Comparison of ENCODE assay signal across 8 cellular contexts in genomic region chr14:105168496-105168978, GRCh38. TPM values are rescaled to one million over a fixed set of nuclear protein-coding genes. Genes with fewer than 3 reads are reported as not detected.
DNase-seq lines count a peak whose midpoint lies in the region; ATAC-seq and TF ChIP-seq lines count a peak whose summit lies in the region.

Gene JAG2, minus strand, starts transcription at chr14:105168776. Its CDS starts 356 bp downstream, at chr14:105168420.

- H3K9ac ChIP-seq in HCT116 (ENCODE audit: low read length) (peak within 1 kb of the TSS; percentile 94), skeletal muscle satellite cell (ENCODE audit: low read depth, low read length) (no peak within 1 kb of the TSS)

- H3K9me2 ChIP-seq in HCT116 (ENCODE audit: insufficient read depth) (no peaks in the 10 kb centered on the region), hepatocyte (replicated peaks; ENCODE audit: insufficient read depth) (no peaks in the 10 kb centered on the region)

- no peak for TF ChIP-seq RAD21 in HCT116 (IDR thresholded peaks at IDR 0.05; ENCODE audit: low read depth)

- H3K79me2 ChIP-seq in HCT116 (ENCODE audit: insufficient read depth, low read length) (peaks cover 40% of the 10 kb centered on the region), hepatocyte (no peaks in the 10 kb centered on the region)

- H3K4me1 ChIP-seq in A673 (ENCODE audit: insufficient read depth, low read length, poor library complexity, severe bottlenecking) (peaks cover 53% of the 10 kb centered on the region), HCT116 (ENCODE audit: control insufficient read depth in 1 of 2, insufficient read depth in 2 of 2, low read length in 2 of 2) (peaks cover 45 to 67% of the 10 kb centered on the region in 2 experiments), hepatocyte (ENCODE audit: insufficient read depth) (peaks cover 5% of the 10 kb centered on the region), skeletal muscle satellite cell (ENCODE audit: control insufficient read depth, insufficient read depth, low read length) (peaks cover 4% of the 10 kb centered on the region)

- H3K4me2 ChIP-seq in HCT116 (ENCODE audit: low read length): peak within 1 kb of the TSS; percentile 86
- peak within 1 kb of the TSS; percentile 94 for H3K4me2 ChIP-seq in hepatocyte
- peak within 1 kb of the TSS; percentile 65 for H3K4me2 ChIP-seq in skeletal muscle satellite cell (ENCODE audit: low read length)

- no peaks in the 10 kb centered on the region; the same call in 1 of the 2 replicates for H4K20me1 ChIP-seq in HCT116 (ENCODE audit: insufficient read depth)
- H4K20me1 ChIP-seq in hepatocyte (ENCODE audit: insufficient read depth, poor library complexity, severe bottlenecking): no peaks in the 10 kb centered on the region

- DNase-seq in A673 (ENCODE audit: low spot score) (peak; percentile 73), HCT116 (ENCODE audit: low read depth, low spot score) (no peak), SK-MEL-5 (ENCODE audit: low read depth, low spot score) (peak; percentile 44), hepatocyte (ENCODE audit: low spot score) (peak; percentile 56)

- ATAC-seq in HCT116 (peak; percentile 62), HG03280 (IDR thresholded peaks at IDR 0.05; ENCODE audit: unreplicated experiment) (no peak), HG03025 (IDR thresholded peaks at IDR 0.05; ENCODE audit: low FRiP score, unreplicated experiment) (no peak)

- BruUV-seq in A673 (replicated peaks; lab: Mats Ljungman, UMichigan) (no TSS peak), HCT116 (replicated peaks; lab: Mats Ljungman, UMichigan) (no TSS peak)

- H3K27ac ChIP-seq in A673 (ENCODE audit: low read depth, low read length, poor library complexity, severe bottlenecking) (peak within 1 kb of the TSS; percentile 76), HCT116 (ENCODE audit: low read depth, low read length) (peak within 1 kb of the TSS; percentile 93), angular gyrus (ENCODE audit: low read depth, low read length) (peak within 1 kb of the TSS; percentile 1), hepatocyte (no peak within 1 kb of the TSS)

- in situ Hi-C loops in SK-MEL-5 (cut with HindIII; ENCODE audit: low pct_unique_long_range_greater_than_20kb, low sequenced_read_pairs): no loop called here

- intact Hi-C loops in A673 (cut with micrococcal nuclease; ENCODE audit: unreplicated experiment): no loop called here
- intact Hi-C loops in HCT116 (cut with micrococcal nuclease): loop anchor here (10.0 kb wide), 1 partner anchor 194 kb away; the partner anchor contains the start of gene AHNAK2

- CTCF ChIA-PET in A673 (lab: Charles Lee): interaction anchor here (0.6 to 1.0 kb wide), 2 partner anchors 80 to 184 kb away, joined by 3 to 4 read pairs; partner anchors contain the start of gene BTBD6
- CTCF ChIA-PET in HCT116 (lab: Charles Lee): interaction anchor here (0.6 to 2.1 kb wide), 5 partner anchors 78 to 1031 kb away, joined by 3 to 10 read pairs (median 5); no protein-coding TSS in a partner anchor

- H3K9me3 ChIP-seq in A673 (ENCODE audit: low read depth, low read length, poor library complexity, severe bottlenecking): no peaks in the 10 kb centered on the region
- H3K9me3 ChIP-seq in HCT116 (ENCODE audit: control insufficient read depth in 1 of 2, insufficient read depth in 1 of 2, low read depth in 1 of 2, low read length in 2 of 2): no peaks in the 10 kb centered on the region
- H3K9me3 ChIP-seq in hepatocyte (ENCODE audit: low read depth): no peaks in the 10 kb centered on the region
- H3K9me3 ChIP-seq in skeletal muscle satellite cell (replicated peaks; ENCODE audit: low read length): no peaks in the 10 kb centered on the region

- POLR2A ChIA-PET in A673 (lab: Charles Lee; ENCODE audit: low non-redundant PET): no interaction called here
- POLR2A ChIA-PET in HCT116 (lab: Charles Lee): interaction anchor here (1.3 to 1.5 kb wide), 2 partner anchors 77 to 81 kb away, joined by 3 read pairs; no protein-coding TSS in a partner anchor

- no peak within 1 kb of the TSS for H2AFZ ChIP-seq in HCT116 (ENCODE audit: low read depth, low read length, poor library complexity, severe bottlenecking)
- H2AFZ ChIP-seq in hepatocyte: no peak within 1 kb of the TSS

- H3K4me3 ChIP-seq in A673 (ENCODE audit: low read depth, low read length, poor library complexity, severe bottlenecking) (peak within 1 kb of the TSS; percentile 55), HCT116 (replicated peaks in 1 of 2; ENCODE audit: low read depth in 1 of 2, low read length in 2 of 2) (peak within 1 kb of the TSS; percentile 53 to 65), hepatocyte (peak within 1 kb of the TSS; percentile 36), skeletal muscle satellite cell (ENCODE audit: low read length) (no peak within 1 kb of the TSS)

- H3K27me3 ChIP-seq in A673 (replicated peaks; ENCODE audit: insufficient read depth, low read depth, low read length, poor library complexity): no peaks in the 10 kb centered on the region
- H3K27me3 ChIP-seq in HCT116 (ENCODE audit: insufficient read depth, low read length): no peaks in the 10 kb centered on the region
- peaks cover 21% of the 10 kb centered on the region for H3K27me3 ChIP-seq in hepatocyte
- peaks cover 38% of the 10 kb centered on the region for H3K27me3 ChIP-seq in skeletal muscle satellite cell (ENCODE audit: control insufficient read depth, insufficient read depth, low read length)

- no peak for TF ChIP-seq POLR2A in HCT116 (IDR thresholded peaks at IDR 0.05; ENCODE audit: borderline replicate concordance, extremely low read depth, insufficient read depth, insufficient read length)

- RAD21 ChIA-PET in HCT116 (lab: Charles Lee; ENCODE audit: low non-redundant PET in 1 of 2, low total read pairs in 2 of 2, uncharacterized antibody in 2 of 2, unreplicated experiment in 2 of 2): no interaction called here

- no peaks in the 10 kb centered on the region for H3K36me3 ChIP-seq in A673 (ENCODE audit: insufficient read depth, low read length, poor library complexity, severe bottlenecking)
- peaks cover 0 to 3% of the 10 kb centered on the region in 2 experiments; a peak in 1 of 4 replicates for H3K36me3 ChIP-seq in HCT116 (ENCODE audit: control insufficient read depth in 1 of 2, insufficient read depth in 2 of 2, low read length in 2 of 2)
- no peaks in the 10 kb centered on the region for H3K36me3 ChIP-seq in hepatocyte (replicated peaks; ENCODE audit: insufficient read depth, low read depth)
- no peaks in the 10 kb centered on the region for H3K36me3 ChIP-seq in skeletal muscle satellite cell (ENCODE audit: insufficient read depth, low read length)

- 0% methylated on average over 15 of the region's 84 CpGs for WGBS in hepatocyte (ENCODE audit: low lambda C conversion rate, missing lambda C conversion rate)

- TF ChIP-seq CTCF in A673 (conservative IDR thresholded peaks at IDR 0.05; ENCODE audit: low read depth, low read length) (no peak), HCT116 (IDR thresholded peaks at IDR 0.05 in 2 of 3, conservative IDR thresholded peaks at IDR 0.05 in 1 of 3; ENCODE audit: borderline replicate concordance in 1 of 3, insufficient read depth in 1 of 3, low read depth in 2 of 3, low read length in 2 of 3) (no peak), hepatocyte (IDR thresholded peaks at IDR 0.05; ENCODE audit: poor library complexity) (no peak)

TF ChIP-seq in HCT116, 20 proteins besides CTCF, POLR2A, EP300 and RAD21:
- TF ChIP-seq ELF1 (IDR thresholded peaks at IDR 0.05; ENCODE audit: borderline replicate concordance, low read depth): no peak
- TF ChIP-seq ZBTB33 (IDR thresholded peaks at IDR 0.05; ENCODE audit: extremely low read depth, insufficient replicate concordance, low read length): no peak
- TF ChIP-seq SIN3A (IDR thresholded peaks at IDR 0.05; ENCODE audit: low read depth): no peak
- peak; percentile 31; the same call in 1 of the 2 replicates for TF ChIP-seq POLR2AphosphoS5 (IDR thresholded peaks at IDR 0.05; ENCODE audit: low read depth, low read length)
- no peak for TF ChIP-seq JUND (IDR thresholded peaks at IDR 0.05)
- TF ChIP-seq ZFX (IDR thresholded peaks at IDR 0.05): no peak
TF ChIP-seq in HCT116: peak in this region for 1.

RNA-seq across cellular contexts. Expression of gene JAG2, which starts in this region (rescaled TPM):
- total RNA-seq in A673 (2021): 14.3 and 17.3 TPM in 2 replicates
- total RNA-seq in HCT116 (2021; ENCODE audit: unreplicated experiment): 85.9 TPM
- polyA plus RNA-seq in HCT116 (2012): 71.0 and 86.6 TPM in 2 replicates
- 1.3 TPM in 2 replicates for total RNA-seq in SK-MEL-5 (2014; rRNA removed; shearing (Covaris generic))
- polyA plus RNA-seq in SK-MEL-5 (2015; cell fraction: cytosol; rRNA removed): 2.1 and 2.8 TPM in 2 replicates
- polyA plus RNA-seq in SK-MEL-5 (2015; cell fraction: nucleus; rRNA removed): 8.1 and 13.0 TPM in 2 replicates
- total RNA-seq in hepatocyte: 2.0 and 6.1 TPM in 2 replicates
- 4.1 and 4.8 TPM in 2 replicates for polyA plus RNA-seq in hepatocyte
- total RNA-seq in skeletal muscle satellite cell (2012; rRNA removed): under 0.01 and 2.0 TPM in 2 replicates
